In the genomic region with DNA sequence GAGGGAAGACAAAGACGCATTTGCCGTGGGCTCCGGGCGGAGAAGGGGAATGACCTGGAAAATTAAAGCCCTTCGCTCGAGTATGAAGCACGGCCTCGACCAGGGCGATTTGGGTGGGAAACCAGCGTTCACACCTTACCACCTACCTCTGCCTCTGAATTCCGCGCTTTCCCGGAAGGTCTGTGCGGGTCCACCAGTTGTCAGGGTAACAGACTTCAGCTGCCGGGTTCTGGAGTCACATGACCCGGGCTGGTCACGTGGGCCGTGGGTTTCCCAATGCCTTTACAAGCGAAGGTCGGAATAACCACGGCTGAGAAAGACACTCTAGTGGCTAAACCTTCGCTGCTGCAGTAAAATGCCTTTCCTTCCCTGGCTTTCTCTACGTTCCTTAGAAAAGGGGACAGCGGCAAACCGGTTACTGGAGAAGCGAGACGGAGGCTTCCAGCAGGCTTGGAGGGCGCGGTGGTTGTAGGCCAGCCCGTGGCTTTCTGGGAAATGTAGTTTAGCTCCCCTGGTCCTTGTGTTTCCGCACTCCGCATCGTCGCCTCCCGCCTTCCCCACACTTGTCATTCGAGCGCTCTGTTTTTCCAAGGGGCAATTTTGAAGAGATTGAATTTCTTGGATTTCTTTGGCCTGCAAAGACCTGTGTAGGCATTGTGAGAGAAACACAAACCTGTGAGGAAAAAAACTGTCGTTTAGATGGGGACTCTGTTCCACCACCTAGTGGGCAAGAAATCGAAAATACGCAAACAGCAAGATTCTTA, we compare ENCODE assay signal across 1 cellular context.
A peak's percentile ranks its signal among the peaks of the same experiment; 100 is the strongest.
TF ChIP-seq lines count a peak whose summit lies in the region.

CEP162 (minus strand) TSS at position 210 of the 764 bp plus-strand sequence. CDS start 1,250 bp downstream, outside the sequence.

TF ChIP-seq in HepG2, 621 proteins besides CTCF, POLR2A, EP300 and RAD21 (continued from another document and continues in another):
- TF ChIP-seq, protein P1, sequence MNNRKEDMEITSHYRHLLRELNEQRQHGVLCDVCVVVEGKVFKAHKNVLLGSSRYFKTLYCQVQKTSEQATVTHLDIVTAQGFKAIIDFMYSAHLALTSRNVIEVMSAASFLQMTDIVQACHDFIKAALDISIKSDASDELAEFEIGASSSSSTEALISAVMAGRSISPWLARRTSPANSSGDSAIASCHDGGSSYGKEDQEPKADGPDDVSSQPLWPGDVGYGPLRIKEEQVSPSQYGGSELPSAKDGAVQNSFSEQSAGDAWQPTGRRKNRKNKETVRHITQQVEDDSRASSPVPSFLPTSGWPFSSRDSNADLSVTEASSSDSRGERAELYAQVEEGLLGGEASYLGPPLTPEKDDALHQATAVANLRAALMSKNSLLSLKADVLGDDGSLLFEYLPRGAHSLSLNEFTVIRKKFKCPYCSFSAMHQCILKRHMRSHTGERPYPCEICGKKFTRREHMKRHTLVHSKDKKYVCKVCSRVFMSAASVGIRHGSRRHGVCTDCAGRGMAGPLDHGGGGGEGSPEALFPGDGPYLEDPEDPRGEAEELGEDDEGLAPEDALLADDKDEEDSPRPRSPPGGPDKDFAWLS (CRISPR knock-in tag; IDR thresholded peaks at IDR 0.05; ENCODE audit: borderline replicate concordance): no peak
- TF ChIP-seq CBX2 (IDR thresholded peaks at IDR 0.05; ENCODE audit: low read depth, low read length): no peak
- no peak for TF ChIP-seq CBX2 (CRISPR knock-in tag; IDR thresholded peaks at IDR 0.05; ENCODE audit: low read depth)
- peak; percentile 99 for TF ChIP-seq RAD51 (IDR thresholded peaks at IDR 0.05; ENCODE audit: borderline replicate concordance)
- no peak for TF ChIP-seq SMAD9 (CRISPR knock-in tag; IDR thresholded peaks at IDR 0.05)
- TF ChIP-seq CERS6 (CRISPR knock-in tag; IDR thresholded peaks at IDR 0.05): no peak
- TF ChIP-seq, protein P2, sequence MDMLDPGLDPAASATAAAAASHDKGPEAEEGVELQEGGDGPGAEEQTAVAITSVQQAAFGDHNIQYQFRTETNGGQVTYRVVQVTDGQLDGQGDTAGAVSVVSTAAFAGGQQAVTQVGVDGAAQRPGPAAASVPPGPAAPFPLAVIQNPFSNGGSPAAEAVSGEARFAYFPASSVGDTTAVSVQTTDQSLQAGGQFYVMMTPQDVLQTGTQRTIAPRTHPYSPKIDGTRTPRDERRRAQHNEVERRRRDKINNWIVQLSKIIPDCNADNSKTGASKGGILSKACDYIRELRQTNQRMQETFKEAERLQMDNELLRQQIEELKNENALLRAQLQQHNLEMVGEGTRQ (IDR thresholded peaks at IDR 0.05; ENCODE audit: low read depth, low read length): peak; percentile 100
- TF ChIP-seq, protein P2 (CRISPR knock-in tag; IDR thresholded peaks at IDR 0.05; ENCODE audit: borderline replicate concordance): peak; percentile 100; the same call in 1 of the 2 replicates
- 0 out of 2 replicates have a peak, but pooled peaks have one; percentile 47 for TF ChIP-seq NCOA1 (CRISPR knock-in tag; IDR thresholded peaks at IDR 0.05)
- 0 out of 2 replicates have a peak, but pooled peaks have one; percentile 92 for TF ChIP-seq FOXO4 (CRISPR knock-in tag; conservative IDR thresholded peaks at IDR 0.05)
- no peak for TF ChIP-seq NFE2L2 (IDR thresholded peaks at IDR 0.05; ENCODE audit: low read length)
- no peak for TF ChIP-seq GZF1 (CRISPR knock-in tag; IDR thresholded peaks at IDR 0.05)
- TF ChIP-seq KMT2A (CRISPR knock-in tag; IDR thresholded peaks at IDR 0.05): no peak; the same call in 1 of the 2 replicates
- TF ChIP-seq ZNF773 (CRISPR knock-in tag; IDR thresholded peaks at IDR 0.05; ENCODE audit: borderline replicate concordance): no peak
- peak; percentile 60; the same call in 1 of the 2 replicates for TF ChIP-seq ZNF264 (CRISPR knock-in tag; IDR thresholded peaks at IDR 0.05)
- no peak for TF ChIP-seq FOXK2 (IDR thresholded peaks at IDR 0.05)
- 0 out of 2 replicates have a peak, but pooled peaks have one; percentile 67 for TF ChIP-seq KLF12 (CRISPR knock-in tag; IDR thresholded peaks at IDR 0.05; ENCODE audit: borderline replicate concordance)
- no peak for TF ChIP-seq ZHX2 (IDR thresholded peaks at IDR 0.05; ENCODE audit: low read depth)
- no peak for TF ChIP-seq ZHX2 (CRISPR knock-in tag; IDR thresholded peaks at IDR 0.05; ENCODE audit: borderline replicate concordance)
- TF ChIP-seq ATF1 (CRISPR knock-in tag; IDR thresholded peaks at IDR 0.05): peak; percentile 56; the same call in 1 of the 2 replicates
- TF ChIP-seq, protein P3, sequence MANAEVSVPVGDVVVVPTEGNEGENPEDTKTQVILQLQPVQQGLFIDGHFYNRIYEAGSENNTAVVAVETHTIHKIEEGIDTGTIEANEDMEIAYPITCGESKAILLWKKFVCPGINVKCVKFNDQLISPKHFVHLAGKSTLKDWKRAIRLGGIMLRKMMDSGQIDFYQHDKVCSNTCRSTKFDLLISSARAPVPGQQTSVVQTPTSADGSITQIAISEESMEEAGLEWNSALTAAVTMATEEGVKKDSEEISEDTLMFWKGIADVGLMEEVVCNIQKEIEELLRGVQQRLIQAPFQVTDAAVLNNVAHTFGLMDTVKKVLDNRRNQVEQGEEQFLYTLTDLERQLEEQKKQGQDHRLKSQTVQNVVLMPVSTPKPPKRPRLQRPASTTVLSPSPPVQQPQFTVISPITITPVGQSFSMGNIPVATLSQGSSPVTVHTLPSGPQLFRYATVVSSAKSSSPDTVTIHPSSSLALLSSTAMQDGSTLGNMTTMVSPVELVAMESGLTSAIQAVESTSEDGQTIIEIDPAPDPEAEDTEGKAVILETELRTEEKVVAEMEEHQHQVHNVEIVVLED (CRISPR knock-in tag; IDR thresholded peaks at IDR 0.05; ENCODE audit: borderline replicate concordance): peak; percentile 58; the same call in 1 of the 2 replicates
- TF ChIP-seq, protein P4, sequence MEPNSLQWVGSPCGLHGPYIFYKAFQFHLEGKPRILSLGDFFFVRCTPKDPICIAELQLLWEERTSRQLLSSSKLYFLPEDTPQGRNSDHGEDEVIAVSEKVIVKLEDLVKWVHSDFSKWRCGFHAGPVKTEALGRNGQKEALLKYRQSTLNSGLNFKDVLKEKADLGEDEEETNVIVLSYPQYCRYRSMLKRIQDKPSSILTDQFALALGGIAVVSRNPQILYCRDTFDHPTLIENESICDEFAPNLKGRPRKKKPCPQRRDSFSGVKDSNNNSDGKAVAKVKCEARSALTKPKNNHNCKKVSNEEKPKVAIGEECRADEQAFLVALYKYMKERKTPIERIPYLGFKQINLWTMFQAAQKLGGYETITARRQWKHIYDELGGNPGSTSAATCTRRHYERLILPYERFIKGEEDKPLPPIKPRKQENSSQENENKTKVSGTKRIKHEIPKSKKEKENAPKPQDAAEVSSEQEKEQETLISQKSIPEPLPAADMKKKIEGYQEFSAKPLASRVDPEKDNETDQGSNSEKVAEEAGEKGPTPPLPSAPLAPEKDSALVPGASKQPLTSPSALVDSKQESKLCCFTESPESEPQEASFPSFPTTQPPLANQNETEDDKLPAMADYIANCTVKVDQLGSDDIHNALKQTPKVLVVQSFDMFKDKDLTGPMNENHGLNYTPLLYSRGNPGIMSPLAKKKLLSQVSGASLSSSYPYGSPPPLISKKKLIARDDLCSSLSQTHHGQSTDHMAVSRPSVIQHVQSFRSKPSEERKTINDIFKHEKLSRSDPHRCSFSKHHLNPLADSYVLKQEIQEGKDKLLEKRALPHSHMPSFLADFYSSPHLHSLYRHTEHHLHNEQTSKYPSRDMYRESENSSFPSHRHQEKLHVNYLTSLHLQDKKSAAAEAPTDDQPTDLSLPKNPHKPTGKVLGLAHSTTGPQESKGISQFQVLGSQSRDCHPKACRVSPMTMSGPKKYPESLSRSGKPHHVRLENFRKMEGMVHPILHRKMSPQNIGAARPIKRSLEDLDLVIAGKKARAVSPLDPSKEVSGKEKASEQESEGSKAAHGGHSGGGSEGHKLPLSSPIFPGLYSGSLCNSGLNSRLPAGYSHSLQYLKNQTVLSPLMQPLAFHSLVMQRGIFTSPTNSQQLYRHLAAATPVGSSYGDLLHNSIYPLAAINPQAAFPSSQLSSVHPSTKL (CRISPR knock-in tag; IDR thresholded peaks at IDR 0.05): peak; percentile 52; the same call in 1 of the 2 replicates
- no peak for TF ChIP-seq STAT5B (CRISPR knock-in tag; IDR thresholded peaks at IDR 0.05)
- TF ChIP-seq, protein P5, sequence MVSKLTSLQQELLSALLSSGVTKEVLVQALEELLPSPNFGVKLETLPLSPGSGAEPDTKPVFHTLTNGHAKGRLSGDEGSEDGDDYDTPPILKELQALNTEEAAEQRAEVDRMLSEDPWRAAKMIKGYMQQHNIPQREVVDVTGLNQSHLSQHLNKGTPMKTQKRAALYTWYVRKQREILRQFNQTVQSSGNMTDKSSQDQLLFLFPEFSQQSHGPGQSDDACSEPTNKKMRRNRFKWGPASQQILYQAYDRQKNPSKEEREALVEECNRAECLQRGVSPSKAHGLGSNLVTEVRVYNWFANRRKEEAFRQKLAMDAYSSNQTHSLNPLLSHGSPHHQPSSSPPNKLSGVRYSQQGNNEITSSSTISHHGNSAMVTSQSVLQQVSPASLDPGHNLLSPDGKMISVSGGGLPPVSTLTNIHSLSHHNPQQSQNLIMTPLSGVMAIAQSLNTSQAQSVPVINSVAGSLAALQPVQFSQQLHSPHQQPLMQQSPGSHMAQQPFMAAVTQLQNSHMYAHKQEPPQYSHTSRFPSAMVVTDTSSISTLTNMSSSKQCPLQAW (CRISPR knock-in tag; IDR thresholded peaks at IDR 0.05): peak; percentile 80; the same call in 1 of the 2 replicates
- TF ChIP-seq DMAP1 (CRISPR knock-in tag; IDR thresholded peaks at IDR 0.05): 0 out of 2 replicates have a peak, but pooled peaks have one; percentile 73
- TF ChIP-seq YY1 (IDR thresholded peaks at IDR 0.05; ENCODE audit: insufficient read depth, insufficient replicate concordance, low read depth, low read length): no peak
- no peak for TF ChIP-seq NR3C1 (CRISPR knock-in tag; IDR thresholded peaks at IDR 0.05)
- no peak; the same call in 1 of the 2 replicates for TF ChIP-seq ZNF296 (CRISPR knock-in tag; conservative IDR thresholded peaks at IDR 0.05)
- TF ChIP-seq PAF1 (CRISPR knock-in tag; IDR thresholded peaks at IDR 0.05): no peak
- no peak for TF ChIP-seq ZNF550 (CRISPR knock-in tag; IDR thresholded peaks at IDR 0.05; ENCODE audit: borderline replicate concordance)
- TF ChIP-seq, protein P6, sequence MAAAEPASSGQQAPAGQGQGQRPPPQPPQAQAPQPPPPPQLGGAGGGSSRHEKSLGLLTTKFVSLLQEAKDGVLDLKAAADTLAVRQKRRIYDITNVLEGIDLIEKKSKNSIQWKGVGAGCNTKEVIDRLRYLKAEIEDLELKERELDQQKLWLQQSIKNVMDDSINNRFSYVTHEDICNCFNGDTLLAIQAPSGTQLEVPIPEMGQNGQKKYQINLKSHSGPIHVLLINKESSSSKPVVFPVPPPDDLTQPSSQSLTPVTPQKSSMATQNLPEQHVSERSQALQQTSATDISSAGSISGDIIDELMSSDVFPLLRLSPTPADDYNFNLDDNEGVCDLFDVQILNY (CRISPR knock-in tag; conservative IDR thresholded peaks at IDR 0.05): peak; percentile 75
- no peak for TF ChIP-seq MEIS1 (CRISPR knock-in tag; IDR thresholded peaks at IDR 0.05; ENCODE audit: borderline replicate concordance)
